Comparison of ENCODE assay signal across 16 cellular contexts in genomic region chr4:133096972-133097371, GRCh38. TPM values are rescaled to one million over a fixed set of nuclear protein-coding genes. Genes with fewer than 3 reads are reported as not detected.
"Had no signal": no experiment of that assay in that cellular context is flagged by ENCODE, and none has a peak within 500 bp of the region (broad histone marks: within the 10 kb centered on the region; RNA-seq: fewer than 3 reads in every experiment).

No MANE protein-coding gene starts in this region.

- H3K36me3 Mint-ChIP-seq: naive thymus-derived CD8-positive, alpha-beta T cell had no signal

- H3K4me3 ChIP-seq: cardiac muscle cell, gastrocnemius medialis, mucosa of descending colon had no signal

- H3K27ac ChIP-seq: cardiac muscle cell, gastrocnemius medialis had no signal

- H3K27ac Mint-ChIP-seq: activated B cell treated with CpG ODN at 0.5 μM for 24 hours; activated CD4-positive, alpha-beta T cell treated with anti-CD3 and anti-CD28 coated beads, Interleukin-2, amount 10 ng/mL, durations not matched to agents 24 days and 14 days; activated naive CD4-positive, alpha-beta T cell treated with anti-CD3 and anti-CD28 coated beads for 36 hours; activated T-helper 17 cell treated with anti-CD3 and anti-CD28 coated beads, Interleukin-2, amount 50 U/mL, for 72 hours; naive thymus-derived CD8-positive, alpha-beta T cell had no signal

- H3K27me3 ChIP-seq: cardiac muscle cell, gastrocnemius medialis had no signal

- H3K9me3 Mint-ChIP-seq: activated CD4-positive, alpha-beta T cell treated with anti-CD3 and anti-CD28 coated beads, Interleukin-2, amount 10 ng/mL, durations not matched to agents 24 days and 14 days had no signal

- H3K4me1 Mint-ChIP-seq: activated B cell treated with CpG ODN at 0.5 μM for 24 hours; activated CD4-positive, alpha-beta T cell treated with anti-CD3 and anti-CD28 coated beads, Interleukin-2, amount 10 ng/mL, durations not matched to agents 24 days and 14 days; activated T-helper 17 cell treated with anti-CD3 and anti-CD28 coated beads, Interleukin-2, amount 50 U/mL, for 72 hours; naive thymus-derived CD8-positive, alpha-beta T cell had no signal

- H3K4me1 ChIP-seq: gastrocnemius medialis had no signal

- H3K36me3 ChIP-seq: cardiac muscle cell, gastrocnemius medialis had no signal

- ATAC-seq: activated T-helper 17 cell treated with anti-CD3 and anti-CD28 coated beads, Interleukin-2, amount 50 U/mL, for 72 hours; gastrocnemius medialis; left lobe of liver; mucosa of descending colon; naive thymus-derived CD8-positive, alpha-beta T cell had no signal

- H3K4me3 Mint-ChIP-seq: activated B cell treated with CpG ODN at 0.5 μM for 24 hours; activated CD4-positive, alpha-beta T cell treated with anti-CD3 and anti-CD28 coated beads, Interleukin-2, amount 10 ng/mL, durations not matched to agents 24 days and 14 days; activated naive CD4-positive, alpha-beta T cell treated with anti-CD3 and anti-CD28 coated beads for 36 hours; activated T-helper 17 cell treated with anti-CD3 and anti-CD28 coated beads, Interleukin-2, amount 50 U/mL, for 72 hours; naive thymus-derived CD8-positive, alpha-beta T cell had no signal

- H3K27me3 Mint-ChIP-seq: activated B cell treated with CpG ODN at 0.5 μM for 24 hours; activated CD4-positive, alpha-beta T cell treated with anti-CD3 and anti-CD28 coated beads, Interleukin-2, amount 10 ng/mL, durations not matched to agents 24 days and 14 days; activated T-helper 17 cell treated with anti-CD3 and anti-CD28 coated beads, Interleukin-2, amount 50 U/mL, for 72 hours; naive thymus-derived CD8-positive, alpha-beta T cell had no signal

- H3K9me3 ChIP-seq: gastrocnemius medialis, mucosa of descending colon had no signal

- DNase-seq: activated B cell treated with CpG ODN at 0.5 μM for 24 hours; activated CD4-positive, alpha-beta T cell treated with anti-CD3 and anti-CD28 coated beads, Interleukin-2, amount 10 ng/mL, durations not matched to agents 24 days and 14 days; activated CD8-positive, alpha-beta memory T cell treated with anti-CD3 and anti-CD28 coated beads for 24 hours; activated naive CD4-positive, alpha-beta T cell treated with anti-CD3 and anti-CD28 coated beads for 36 hours; gastrocnemius medialis; mammary epithelial cell; mucosa of descending colon; naive thymus-derived CD8-positive, alpha-beta T cell; occipital lobe; stimulated activated CD4-positive, alpha-beta T cell treated with anti-CD3 and anti-CD28 coated beads, Interleukin-2, amount 100 ng/mL, for 48 hours; stimulated activated naive CD4-positive, alpha-beta T cell treated with Interleukin-2 at 50 U/mL for 16 hours; trophoblast cell had no signal

RNA-seq across cellular contexts. Expression of gene PCDH10, which starts 52.1 kb away (rescaled TPM):
- total RNA-seq: activated B cell treated with CpG ODN at 0.5 μM for 24 hours; activated CD4-positive, alpha-beta T cell treated with anti-CD3 and anti-CD28 coated beads, Interleukin-2, amount 10 ng/mL, durations not matched to agents 24 days and 14 days; activated naive CD4-positive, alpha-beta T cell treated with anti-CD3 and anti-CD28 coated beads for 36 hours; activated T-helper 17 cell treated with anti-CD3 and anti-CD28 coated beads, Interleukin-2, amount 50 U/mL, for 72 hours; left lobe of liver; mammary epithelial cell; naive thymus-derived CD8-positive, alpha-beta T cell; T-helper 1 cell treated with Interleukin-12 subunit alpha and Interleukin-12 subunit beta and Interleukin-4 antibody, amounts not matched to agents 30 ng/mL and 1 ng/mL, for 36 hours had no signal
